In genomic region chrY:12981074-12981473, GRCh38 we compare ENCODE assay signal across 18 cellular contexts.
"Had no signal": no experiment of that assay in that cellular context is flagged by ENCODE, and none has a peak within 500 bp of the region (broad histone marks: within the 10 kb centered on the region; RNA-seq: fewer than 3 reads in every experiment).

No MANE protein-coding gene starts in this region.

- H3K27ac ChIP-seq: heart left ventricle, ovary, right atrium auricular region, sigmoid colon, skin epidermis, tibial artery, upper lobe of left lung, uterus had no signal

- H3K36me3 Mint-ChIP-seq: mesothelial cell of epicardium, natural killer cell had no signal

- DNase-seq: effector memory CD4-positive, alpha-beta T cell; heart left ventricle; hippocampal formation; kidney glomerular epithelial cell; natural killer cell; ovary; sigmoid colon; stimulated activated CD4-positive, alpha-beta T cell treated with anti-CD3 and anti-CD28 coated beads, Interleukin-2, amount 100 ng/mL, for 48 hours; stimulated activated naive CD4-positive, alpha-beta T cell treated with Interleukin-2 at 50 U/mL for 16 hours; tibial artery; upper lobe of left lung; uterus had no signal

- H3K9me3 Mint-ChIP-seq: mesothelial cell of epicardium, natural killer cell, neural crest cell had no signal

- H3K4me3 Mint-ChIP-seq: mesothelial cell of epicardium, natural killer cell, neural crest cell had no signal

- H3K4me1 Mint-ChIP-seq: mesothelial cell of epicardium, natural killer cell, neural crest cell had no signal

- H3K27ac Mint-ChIP-seq: mesothelial cell of epicardium, natural killer cell had no signal

- H3K4me3 ChIP-seq: heart left ventricle, ovary, right atrium auricular region, sigmoid colon, skin epidermis, tibial artery, upper lobe of left lung, uterus had no signal

- ATAC-seq: esophagus mucosa, heart left ventricle, left lobe of liver, natural killer cell had no signal
